In the genomic region with DNA sequence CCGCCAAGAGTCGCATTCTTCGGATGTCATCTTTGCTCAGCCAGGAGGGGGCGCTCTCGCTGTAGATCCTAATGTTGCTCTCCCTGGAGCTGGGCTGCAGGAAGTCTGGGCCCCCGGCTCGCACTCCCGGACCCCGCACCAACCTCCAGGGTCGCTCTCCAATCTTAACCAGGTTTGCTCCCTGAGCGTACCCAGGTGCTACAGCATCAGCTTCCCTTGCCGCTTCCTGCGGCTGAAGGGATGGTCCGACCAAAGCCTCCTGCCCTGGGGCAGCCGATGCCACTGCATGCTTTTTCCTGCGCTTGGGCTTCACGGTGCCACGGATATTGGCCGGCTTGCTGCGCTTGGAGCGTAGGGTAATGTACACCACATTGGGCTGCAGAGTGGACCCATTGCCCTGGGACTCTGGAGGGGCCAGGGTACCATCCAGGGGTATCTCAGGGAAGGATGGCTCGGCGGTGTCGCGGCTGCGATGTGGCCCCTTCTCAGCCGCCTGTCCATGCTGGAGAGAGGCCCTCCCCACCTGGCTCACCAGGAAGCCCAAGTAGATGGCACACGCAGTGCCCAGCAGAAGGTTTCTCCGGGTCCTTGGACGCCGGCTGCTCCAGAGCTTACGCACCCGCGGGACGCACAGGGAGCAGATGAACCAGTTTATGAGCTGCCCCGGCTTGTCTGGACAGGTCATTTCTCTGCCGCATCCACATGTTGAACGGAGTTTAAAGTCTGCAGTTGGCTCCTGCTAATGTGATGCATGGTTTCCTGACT, we compare ENCODE assay signal across 1 cellular context.
TF ChIP-seq lines count a peak whose summit lies in the region.

No MANE protein-coding gene starts in this region.

TF ChIP-seq in HepG2, 621 proteins besides CTCF, POLR2A, EP300 and RAD21 (continued from another document and continues in another):
- TF ChIP-seq, protein P1, sequence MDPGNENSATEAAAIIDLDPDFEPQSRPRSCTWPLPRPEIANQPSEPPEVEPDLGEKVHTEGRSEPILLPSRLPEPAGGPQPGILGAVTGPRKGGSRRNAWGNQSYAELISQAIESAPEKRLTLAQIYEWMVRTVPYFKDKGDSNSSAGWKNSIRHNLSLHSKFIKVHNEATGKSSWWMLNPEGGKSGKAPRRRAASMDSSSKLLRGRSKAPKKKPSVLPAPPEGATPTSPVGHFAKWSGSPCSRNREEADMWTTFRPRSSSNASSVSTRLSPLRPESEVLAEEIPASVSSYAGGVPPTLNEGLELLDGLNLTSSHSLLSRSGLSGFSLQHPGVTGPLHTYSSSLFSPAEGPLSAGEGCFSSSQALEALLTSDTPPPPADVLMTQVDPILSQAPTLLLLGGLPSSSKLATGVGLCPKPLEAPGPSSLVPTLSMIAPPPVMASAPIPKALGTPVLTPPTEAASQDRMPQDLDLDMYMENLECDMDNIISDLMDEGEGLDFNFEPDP (CRISPR knock-in tag; conservative IDR thresholded peaks at IDR 0.05) = no peak
- TF ChIP-seq ZNF160 (CRISPR knock-in tag; IDR thresholded peaks at IDR 0.05) = no peak
- TF ChIP-seq RELA (CRISPR knock-in tag; IDR thresholded peaks at IDR 0.05) = no peak
- 0 out of 2 replicates have a peak, but pooled peaks have one; percentile 6 for TF ChIP-seq ZNF143 (CRISPR knock-in tag; IDR thresholded peaks at IDR 0.05)
- TF ChIP-seq NR2F6 (IDR thresholded peaks at IDR 0.05) = no peak
- TF ChIP-seq NR2F6 (CRISPR knock-in tag; IDR thresholded peaks at IDR 0.05) = no peak
- no peak for TF ChIP-seq SYNCRIP (IDR thresholded peaks at IDR 0.05; ENCODE audit: insufficient read depth, low read depth, low read length)
- TF ChIP-seq, protein P2, sequence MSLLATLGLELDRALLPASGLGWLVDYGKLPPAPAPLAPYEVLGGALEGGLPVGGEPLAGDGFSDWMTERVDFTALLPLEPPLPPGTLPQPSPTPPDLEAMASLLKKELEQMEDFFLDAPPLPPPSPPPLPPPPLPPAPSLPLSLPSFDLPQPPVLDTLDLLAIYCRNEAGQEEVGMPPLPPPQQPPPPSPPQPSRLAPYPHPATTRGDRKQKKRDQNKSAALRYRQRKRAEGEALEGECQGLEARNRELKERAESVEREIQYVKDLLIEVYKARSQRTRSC (CRISPR knock-in tag; IDR thresholded peaks at IDR 0.05; ENCODE audit: low read depth) = 0 out of 2 replicates have a peak, but pooled peaks have one; percentile 40
- TF ChIP-seq ZZZ3 (CRISPR knock-in tag; IDR thresholded peaks at IDR 0.05; ENCODE audit: borderline replicate concordance) = no peak
- TF ChIP-seq, protein P3, sequence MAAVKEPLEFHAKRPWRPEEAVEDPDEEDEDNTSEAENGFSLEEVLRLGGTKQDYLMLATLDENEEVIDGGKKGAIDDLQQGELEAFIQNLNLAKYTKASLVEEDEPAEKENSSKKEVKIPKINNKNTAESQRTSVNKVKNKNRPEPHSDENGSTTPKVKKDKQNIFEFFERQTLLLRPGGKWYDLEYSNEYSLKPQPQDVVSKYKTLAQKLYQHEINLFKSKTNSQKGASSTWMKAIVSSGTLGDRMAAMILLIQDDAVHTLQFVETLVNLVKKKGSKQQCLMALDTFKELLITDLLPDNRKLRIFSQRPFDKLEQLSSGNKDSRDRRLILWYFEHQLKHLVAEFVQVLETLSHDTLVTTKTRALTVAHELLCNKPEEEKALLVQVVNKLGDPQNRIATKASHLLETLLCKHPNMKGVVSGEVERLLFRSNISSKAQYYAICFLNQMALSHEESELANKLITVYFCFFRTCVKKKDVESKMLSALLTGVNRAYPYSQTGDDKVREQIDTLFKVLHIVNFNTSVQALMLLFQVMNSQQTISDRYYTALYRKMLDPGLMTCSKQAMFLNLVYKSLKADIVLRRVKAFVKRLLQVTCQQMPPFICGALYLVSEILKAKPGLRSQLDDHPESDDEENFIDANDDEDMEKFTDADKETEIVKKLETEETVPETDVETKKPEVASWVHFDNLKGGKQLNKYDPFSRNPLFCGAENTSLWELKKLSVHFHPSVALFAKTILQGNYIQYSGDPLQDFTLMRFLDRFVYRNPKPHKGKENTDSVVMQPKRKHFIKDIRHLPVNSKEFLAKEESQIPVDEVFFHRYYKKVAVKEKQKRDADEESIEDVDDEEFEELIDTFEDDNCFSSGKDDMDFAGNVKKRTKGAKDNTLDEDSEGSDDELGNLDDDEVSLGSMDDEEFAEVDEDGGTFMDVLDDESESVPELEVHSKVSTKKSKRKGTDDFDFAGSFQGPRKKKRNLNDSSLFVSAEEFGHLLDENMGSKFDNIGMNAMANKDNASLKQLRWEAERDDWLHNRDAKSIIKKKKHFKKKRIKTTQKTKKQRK (IDR thresholded peaks at IDR 0.05; ENCODE audit: low read length) = no peak
- no peak for TF ChIP-seq ZKSCAN8 (CRISPR knock-in tag; IDR thresholded peaks at IDR 0.05; ENCODE audit: borderline replicate concordance)
- TF ChIP-seq, protein P4, sequence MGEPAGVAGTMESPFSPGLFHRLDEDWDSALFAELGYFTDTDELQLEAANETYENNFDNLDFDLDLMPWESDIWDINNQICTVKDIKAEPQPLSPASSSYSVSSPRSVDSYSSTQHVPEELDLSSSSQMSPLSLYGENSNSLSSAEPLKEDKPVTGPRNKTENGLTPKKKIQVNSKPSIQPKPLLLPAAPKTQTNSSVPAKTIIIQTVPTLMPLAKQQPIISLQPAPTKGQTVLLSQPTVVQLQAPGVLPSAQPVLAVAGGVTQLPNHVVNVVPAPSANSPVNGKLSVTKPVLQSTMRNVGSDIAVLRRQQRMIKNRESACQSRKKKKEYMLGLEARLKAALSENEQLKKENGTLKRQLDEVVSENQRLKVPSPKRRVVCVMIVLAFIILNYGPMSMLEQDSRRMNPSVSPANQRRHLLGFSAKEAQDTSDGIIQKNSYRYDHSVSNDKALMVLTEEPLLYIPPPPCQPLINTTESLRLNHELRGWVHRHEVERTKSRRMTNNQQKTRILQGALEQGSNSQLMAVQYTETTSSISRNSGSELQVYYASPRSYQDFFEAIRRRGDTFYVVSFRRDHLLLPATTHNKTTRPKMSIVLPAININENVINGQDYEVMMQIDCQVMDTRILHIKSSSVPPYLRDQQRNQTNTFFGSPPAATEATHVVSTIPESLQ (CRISPR knock-in tag; conservative IDR thresholded peaks at IDR 0.05) = no peak
- TF ChIP-seq FOSL2 (CRISPR knock-in tag; IDR thresholded peaks at IDR 0.05) = no peak
- TF ChIP-seq, protein P5, sequence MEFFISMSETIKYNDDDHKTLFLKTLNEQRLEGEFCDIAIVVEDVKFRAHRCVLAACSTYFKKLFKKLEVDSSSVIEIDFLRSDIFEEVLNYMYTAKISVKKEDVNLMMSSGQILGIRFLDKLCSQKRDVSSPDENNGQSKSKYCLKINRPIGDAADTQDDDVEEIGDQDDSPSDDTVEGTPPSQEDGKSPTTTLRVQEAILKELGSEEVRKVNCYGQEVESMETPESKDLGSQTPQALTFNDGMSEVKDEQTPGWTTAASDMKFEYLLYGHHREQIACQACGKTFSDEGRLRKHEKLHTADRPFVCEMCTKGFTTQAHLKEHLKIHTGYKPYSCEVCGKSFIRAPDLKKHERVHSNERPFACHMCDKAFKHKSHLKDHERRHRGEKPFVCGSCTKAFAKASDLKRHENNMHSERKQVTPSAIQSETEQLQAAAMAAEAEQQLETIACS (CRISPR knock-in tag; IDR thresholded peaks at IDR 0.05) = no peak; the same call in 1 of the 2 replicates
- TF ChIP-seq, protein P6, sequence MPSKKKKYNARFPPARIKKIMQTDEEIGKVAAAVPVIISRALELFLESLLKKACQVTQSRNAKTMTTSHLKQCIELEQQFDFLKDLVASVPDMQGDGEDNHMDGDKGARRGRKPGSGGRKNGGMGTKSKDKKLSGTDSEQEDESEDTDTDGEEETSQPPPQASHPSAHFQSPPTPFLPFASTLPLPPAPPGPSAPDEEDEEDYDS (CRISPR knock-in tag; IDR thresholded peaks at IDR 0.05) = no peak; the same call in 1 of the 2 replicates
- TF ChIP-seq, protein P7, sequence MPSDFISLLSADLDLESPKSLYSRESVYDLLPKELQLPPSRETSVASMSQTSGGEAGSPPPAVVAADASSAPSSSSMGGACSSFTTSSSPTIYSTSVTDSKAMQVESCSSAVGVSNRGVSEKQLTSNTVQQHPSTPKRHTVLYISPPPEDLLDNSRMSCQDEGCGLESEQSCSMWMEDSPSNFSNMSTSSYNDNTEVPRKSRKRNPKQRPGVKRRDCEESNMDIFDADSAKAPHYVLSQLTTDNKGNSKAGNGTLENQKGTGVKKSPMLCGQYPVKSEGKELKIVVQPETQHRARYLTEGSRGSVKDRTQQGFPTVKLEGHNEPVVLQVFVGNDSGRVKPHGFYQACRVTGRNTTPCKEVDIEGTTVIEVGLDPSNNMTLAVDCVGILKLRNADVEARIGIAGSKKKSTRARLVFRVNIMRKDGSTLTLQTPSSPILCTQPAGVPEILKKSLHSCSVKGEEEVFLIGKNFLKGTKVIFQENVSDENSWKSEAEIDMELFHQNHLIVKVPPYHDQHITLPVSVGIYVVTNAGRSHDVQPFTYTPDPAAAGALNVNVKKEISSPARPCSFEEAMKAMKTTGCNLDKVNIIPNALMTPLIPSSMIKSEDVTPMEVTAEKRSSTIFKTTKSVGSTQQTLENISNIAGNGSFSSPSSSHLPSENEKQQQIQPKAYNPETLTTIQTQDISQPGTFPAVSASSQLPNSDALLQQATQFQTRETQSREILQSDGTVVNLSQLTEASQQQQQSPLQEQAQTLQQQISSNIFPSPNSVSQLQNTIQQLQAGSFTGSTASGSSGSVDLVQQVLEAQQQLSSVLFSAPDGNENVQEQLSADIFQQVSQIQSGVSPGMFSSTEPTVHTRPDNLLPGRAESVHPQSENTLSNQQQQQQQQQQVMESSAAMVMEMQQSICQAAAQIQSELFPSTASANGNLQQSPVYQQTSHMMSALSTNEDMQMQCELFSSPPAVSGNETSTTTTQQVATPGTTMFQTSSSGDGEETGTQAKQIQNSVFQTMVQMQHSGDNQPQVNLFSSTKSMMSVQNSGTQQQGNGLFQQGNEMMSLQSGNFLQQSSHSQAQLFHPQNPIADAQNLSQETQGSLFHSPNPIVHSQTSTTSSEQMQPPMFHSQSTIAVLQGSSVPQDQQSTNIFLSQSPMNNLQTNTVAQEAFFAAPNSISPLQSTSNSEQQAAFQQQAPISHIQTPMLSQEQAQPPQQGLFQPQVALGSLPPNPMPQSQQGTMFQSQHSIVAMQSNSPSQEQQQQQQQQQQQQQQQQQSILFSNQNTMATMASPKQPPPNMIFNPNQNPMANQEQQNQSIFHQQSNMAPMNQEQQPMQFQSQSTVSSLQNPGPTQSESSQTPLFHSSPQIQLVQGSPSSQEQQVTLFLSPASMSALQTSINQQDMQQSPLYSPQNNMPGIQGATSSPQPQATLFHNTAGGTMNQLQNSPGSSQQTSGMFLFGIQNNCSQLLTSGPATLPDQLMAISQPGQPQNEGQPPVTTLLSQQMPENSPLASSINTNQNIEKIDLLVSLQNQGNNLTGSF (CRISPR knock-in tag; IDR thresholded peaks at IDR 0.05) = no peak
- TF ChIP-seq FOXK2 (IDR thresholded peaks at IDR 0.05) = no peak
- no peak for TF ChIP-seq TRIM24 (CRISPR knock-in tag; IDR thresholded peaks at IDR 0.05)
- TF ChIP-seq, protein P8, sequence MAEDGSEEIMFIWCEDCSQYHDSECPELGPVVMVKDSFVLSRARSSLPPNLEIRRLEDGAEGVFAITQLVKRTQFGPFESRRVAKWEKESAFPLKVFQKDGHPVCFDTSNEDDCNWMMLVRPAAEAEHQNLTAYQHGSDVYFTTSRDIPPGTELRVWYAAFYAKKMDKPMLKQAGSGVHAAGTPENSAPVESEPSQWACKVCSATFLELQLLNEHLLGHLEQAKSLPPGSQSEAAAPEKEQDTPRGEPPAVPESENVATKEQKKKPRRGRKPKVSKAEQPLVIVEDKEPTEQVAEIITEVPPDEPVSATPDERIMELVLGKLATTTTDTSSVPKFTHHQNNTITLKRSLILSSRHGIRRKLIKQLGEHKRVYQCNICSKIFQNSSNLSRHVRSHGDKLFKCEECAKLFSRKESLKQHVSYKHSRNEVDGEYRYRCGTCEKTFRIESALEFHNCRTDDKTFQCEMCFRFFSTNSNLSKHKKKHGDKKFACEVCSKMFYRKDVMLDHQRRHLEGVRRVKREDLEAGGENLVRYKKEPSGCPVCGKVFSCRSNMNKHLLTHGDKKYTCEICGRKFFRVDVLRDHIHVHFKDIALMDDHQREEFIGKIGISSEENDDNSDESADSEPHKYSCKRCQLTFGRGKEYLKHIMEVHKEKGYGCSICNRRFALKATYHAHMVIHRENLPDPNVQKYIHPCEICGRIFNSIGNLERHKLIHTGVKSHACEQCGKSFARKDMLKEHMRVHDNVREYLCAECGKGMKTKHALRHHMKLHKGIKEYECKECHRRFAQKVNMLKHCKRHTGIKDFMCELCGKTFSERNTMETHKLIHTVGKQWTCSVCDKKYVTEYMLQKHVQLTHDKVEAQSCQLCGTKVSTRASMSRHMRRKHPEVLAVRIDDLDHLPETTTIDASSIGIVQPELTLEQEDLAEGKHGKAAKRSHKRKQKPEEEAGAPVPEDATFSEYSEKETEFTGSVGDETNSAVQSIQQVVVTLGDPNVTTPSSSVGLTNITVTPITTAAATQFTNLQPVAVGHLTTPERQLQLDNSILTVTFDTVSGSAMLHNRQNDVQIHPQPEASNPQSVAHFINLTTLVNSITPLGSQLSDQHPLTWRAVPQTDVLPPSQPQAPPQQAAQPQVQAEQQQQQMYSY (CRISPR knock-in tag; IDR thresholded peaks at IDR 0.05) = no peak
- no peak for TF ChIP-seq MEF2D (CRISPR knock-in tag; IDR thresholded peaks at IDR 0.05)
- no peak for TF ChIP-seq ZNF839 (CRISPR knock-in tag; IDR thresholded peaks at IDR 0.05; ENCODE audit: borderline replicate concordance)
- TF ChIP-seq KDM2A (CRISPR knock-in tag; IDR thresholded peaks at IDR 0.05; ENCODE audit: borderline replicate concordance, low read depth) = peak; percentile 30; the same call in 1 of the 2 replicates
- TF ChIP-seq ZNF781 (CRISPR knock-in tag; IDR thresholded peaks at IDR 0.05; ENCODE audit: borderline replicate concordance, not compliant biosample characterization) = no peak
- 0 out of 2 replicates have a peak, but pooled peaks have one; percentile 15 for TF ChIP-seq RFXANK (CRISPR knock-in tag; IDR thresholded peaks at IDR 0.05)
- TF ChIP-seq ZSCAN22 (CRISPR knock-in tag; IDR thresholded peaks at IDR 0.05) = no peak
- TF ChIP-seq, protein P9, sequence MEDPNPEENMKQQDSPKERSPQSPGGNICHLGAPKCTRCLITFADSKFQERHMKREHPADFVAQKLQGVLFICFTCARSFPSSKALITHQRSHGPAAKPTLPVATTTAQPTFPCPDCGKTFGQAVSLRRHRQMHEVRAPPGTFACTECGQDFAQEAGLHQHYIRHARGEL (CRISPR knock-in tag; IDR thresholded peaks at IDR 0.05) = no peak
- peak; percentile 99 for TF ChIP-seq ZMYM2 (CRISPR knock-in tag; IDR thresholded peaks at IDR 0.05)
- no peak for TF ChIP-seq CENPT (CRISPR knock-in tag; IDR thresholded peaks at IDR 0.05; ENCODE audit: low read depth)
- no peak for TF ChIP-seq PAX8 (CRISPR knock-in tag; IDR thresholded peaks at IDR 0.05; ENCODE audit: borderline replicate concordance)
- TF ChIP-seq POGZ (CRISPR knock-in tag; IDR thresholded peaks at IDR 0.05) = peak; percentile 71
- TF ChIP-seq SIX1 (CRISPR knock-in tag; IDR thresholded peaks at IDR 0.05; ENCODE audit: borderline replicate concordance) = no peak
- no peak; the same call in 1 of the 2 replicates for TF ChIP-seq FOXM1 (CRISPR knock-in tag; IDR thresholded peaks at IDR 0.05)
- no peak for TF ChIP-seq ZNF431 (CRISPR knock-in tag; IDR thresholded peaks at IDR 0.05; ENCODE audit: borderline replicate concordance, low read depth)
- no peak for TF ChIP-seq PCBP2 (optimal IDR thresholded peaks at IDR 0.05; ENCODE audit: low read depth, low read length, poor library complexity, severe bottlenecking)
- TF ChIP-seq FOXJ3 (CRISPR knock-in tag; IDR thresholded peaks at IDR 0.05; ENCODE audit: borderline replicate concordance) = no peak
- peak; percentile 38; the same call in 1 of the 2 replicates for TF ChIP-seq ZNF333 (CRISPR knock-in tag; IDR thresholded peaks at IDR 0.05; ENCODE audit: borderline replicate concordance)
- TF ChIP-seq TMF1 (CRISPR knock-in tag; IDR thresholded peaks at IDR 0.05; ENCODE audit: low read depth) = no peak
- peak; percentile 20 for TF ChIP-seq SRSF1 (optimal IDR thresholded peaks at IDR 0.05; ENCODE audit: low read depth, low read length)
- TF ChIP-seq, protein P10, sequence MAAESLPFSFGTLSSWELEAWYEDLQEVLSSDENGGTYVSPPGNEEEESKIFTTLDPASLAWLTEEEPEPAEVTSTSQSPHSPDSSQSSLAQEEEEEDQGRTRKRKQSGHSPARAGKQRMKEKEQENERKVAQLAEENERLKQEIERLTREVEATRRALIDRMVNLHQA (CRISPR knock-in tag; IDR thresholded peaks at IDR 0.05) = no peak
